8 cellular contexts compared by ENCODE assay signal in the genomic region with DNA sequence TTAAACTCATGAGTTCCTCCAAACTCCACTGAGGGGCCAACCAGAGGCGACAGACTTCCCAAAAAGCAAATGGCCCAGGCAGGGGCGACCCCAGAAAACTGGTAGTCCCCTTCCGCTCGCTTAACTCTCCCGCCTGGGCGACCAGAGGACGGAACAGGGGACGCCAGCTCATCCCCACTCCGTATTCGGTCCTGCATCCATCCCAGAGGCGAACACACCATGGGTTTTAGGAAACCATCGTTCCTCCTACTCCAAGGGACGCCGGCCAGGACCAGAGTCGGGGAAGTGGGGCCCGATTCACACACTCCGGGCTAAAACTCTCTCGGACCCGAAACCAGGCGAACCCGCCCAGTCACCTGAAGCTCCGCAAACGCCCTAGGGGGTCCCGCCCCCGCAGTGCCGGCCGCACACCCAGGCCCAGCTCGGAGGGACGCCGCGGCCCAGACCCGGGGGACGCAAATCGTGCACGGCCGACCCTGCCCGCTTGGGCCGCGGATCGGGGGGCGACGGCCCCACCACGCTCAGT. TPM values are rescaled to one million over a fixed set of nuclear protein-coding genes. Genes with fewer than 3 reads are reported as not detected.
DNase-seq lines count a peak whose midpoint lies in the region; ATAC-seq and TF ChIP-seq lines count a peak whose summit lies in the region.

No MANE protein-coding gene starts in this region.

- no peaks in the 10 kb centered on the region for H3K36me3 ChIP-seq in uterus

- H3K27me3 ChIP-seq in uterus = no peaks in the 10 kb centered on the region

- DNase-seq in DMS53 (lab: John Stamatoyannopoulos, UW) (peak; percentile 41), DMS53 treated with DMSO at 0.1 percent for 48 hours (lab: John Stamatoyannopoulos, UW; ENCODE audit: unreplicated experiment) (no peak), NCI-H345 (lab: John Stamatoyannopoulos, UW) (peak; percentile 26), germinal center (ENCODE audit: low spot score) (peak; percentile 33), occipital lobe (lab: John Stamatoyannopoulos, UW) (peak; percentile 34), uterus (peak; percentile 15 to 37)
- DNase-seq in activated effector memory CD4-positive, alpha-beta T cell treated with anti-CD3 and anti-CD28 coated beads, Interleukin-2, amount 50 U/mL, for 16 hours = peak; percentile 70

- no peak for TF ChIP-seq CTCF in uterus (IDR thresholded peaks at IDR 0.05)

- H3K4me3 ChIP-seq in uterus = peak overlapping the region; percentile 81 to 82

- H3K27ac ChIP-seq in uterus = peak overlapping the region; percentile 76 to 86

- no peak for TF ChIP-seq POLR2A in uterus (IDR thresholded peaks at IDR 0.05)

- intact Hi-C loops in uterus (cut with DNase I; ENCODE audit: low total_unique reads) = loop anchor here (10.0 kb wide), 1 partner anchor 73 kb away; a partner anchor contains a TSS

- H3K9me3 ChIP-seq in uterus = no peaks in the 10 kb centered on the region

- ATAC-seq in HG02610 (IDR thresholded peaks at IDR 0.05; ENCODE audit: unreplicated experiment) = peak; percentile 33

- peaks cover 0 to 5% of the 10 kb centered on the region in 2 donors for H3K4me1 ChIP-seq in uterus

RNA-seq across cellular contexts. Expression of a gene that starts 0.5 kb away (rescaled TPM):
- total RNA-seq in occipital lobe = 58.5 TPM
- total RNA-seq in uterus = 10 to 100 TPM; 17.9 to 48.0 (median 21.2) TPM
